In genomic region chr22:20062766-20063083, GRCh38 we compare ENCODE assay signal across 17 cellular contexts. TPM values are rescaled to one million over a fixed set of nuclear protein-coding genes. Genes with fewer than 3 reads are reported as not detected.
DNase-seq lines count a peak whose midpoint lies in the region; ATAC-seq and TF ChIP-seq lines count a peak whose summit lies in the region.
"Had no signal": no experiment of that assay in that cellular context is flagged by ENCODE, and none has a peak within 500 bp of the region (broad histone marks: within the 10 kb centered on the region; RNA-seq: fewer than 3 reads in every experiment).

No MANE protein-coding gene starts in this region.

- H3K27ac ChIP-seq in brain microvascular endothelial cell, result no peak overlapping the region
- H3K27ac ChIP-seq: SJSA1, WERI-Rb-1 had no signal

- TF ChIP-seq CTCF in brain microvascular endothelial cell (IDR thresholded peaks at IDR 0.05; ENCODE audit: low read depth, low read length, missing control alignments), result no peak

- DNase-seq in Caki2 (ENCODE audit: low read depth) (peak; percentile 49), HK-2 (ENCODE audit: unreplicated experiment) (peak; percentile 58), brain microvascular endothelial cell (peak; percentile 29), kidney tubule cell (ENCODE audit: low spot score) (peak; percentile 70), NCI-H2029 treated with DMSO at 0.1 percent for 48 hours (lab: John Stamatoyannopoulos, UW) (no peak), pons (ENCODE audit: low spot score) (no peak)
- DNase-seq: activated CD8-positive, alpha-beta memory T cell treated with anti-CD3 and anti-CD28 coated beads, Interleukin-2, amount 50 U/mL, for 48 hours; amniotic stem cell; GDM1; NCI-H146; NCI-H774; small intestine; WERI-Rb-1 had no signal

- ATAC-seq in GM19351 (IDR thresholded peaks at IDR 0.05; ENCODE audit: unreplicated experiment), result no peak
- ATAC-seq in GM19397 (IDR thresholded peaks at IDR 0.05; ENCODE audit: unreplicated experiment), result no peak
- ATAC-seq: left lobe of liver had no signal

- H3K4me3 ChIP-seq in brain microvascular endothelial cell (ENCODE audit: low read depth, low read length), result no peak overlapping the region
- H3K4me3 ChIP-seq: SJSA1 had no signal

- in situ Hi-C loops in Caki2 (cut with HindIII; ENCODE audit: low pct_unique_long_range_greater_than_20kb, low sequenced_read_pairs), result no loop called here
- in situ Hi-C loops in brain microvascular endothelial cell (cut with HindIII; ENCODE audit: low pct_ligation_motif_present, low sequenced_read_pairs), result no loop called here

- H3K27me3 ChIP-seq in brain microvascular endothelial cell (replicated peaks), result no peaks in the 10 kb centered on the region
- H3K27me3 ChIP-seq: SJSA1 had no signal

- peaks cover 23% of the 10 kb centered on the region for H3K36me3 ChIP-seq in brain microvascular endothelial cell (replicated peaks)
- H3K36me3 ChIP-seq: WERI-Rb-1 had no signal

RNA-seq across cellular contexts. Expression of gene DGCR8, which starts 17.3 kb away (rescaled TPM):
- total RNA-seq in Caki2 (2014; rRNA removed; shearing (Covaris generic); ENCODE audit: low replicate concordance), result 8.8 and 26.8 TPM in 2 replicates

RNA-seq across cellular contexts. Expression of gene TANGO2, which starts 41.8 kb away (rescaled TPM):
- total RNA-seq in Caki2 (2014; rRNA removed; shearing (Covaris generic); ENCODE audit: low replicate concordance), result 26.6 and 55.2 TPM in 2 replicates

RNA-seq across cellular contexts. Expression of gene ARVCF, which starts 46.1 kb away (rescaled TPM):
- 3.6 and 15.2 TPM in 2 replicates for total RNA-seq in Caki2 (2014; rRNA removed; shearing (Covaris generic); ENCODE audit: low replicate concordance)

RNA-seq across cellular contexts. Expression of gene RANBP1, which starts 53.2 kb away (rescaled TPM):
- total RNA-seq in Caki2 (2014; rRNA removed; shearing (Covaris generic); ENCODE audit: low replicate concordance), result 816 and 890 TPM in 2 replicates

RNA-seq across cellular contexts. Expression of gene TRMT2A, which starts 54.3 kb away (rescaled TPM):
- 55.3 and 76.4 TPM in 2 replicates for total RNA-seq in Caki2 (2014; rRNA removed; shearing (Covaris generic); ENCODE audit: low replicate concordance)

Comparison
In these comparisons a context has a peak if more than half of its experiments do, and no peak if none do; other contexts are left out.
1. DNase-seq: peak in Caki2 (single experiment), HK-2 (single experiment), brain microvascular endothelial cell (single experiment) and kidney tubule cell (single experiment); none in NCI-H2029 treated with DMSO at 0.1 percent for 48 hours (single experiment) and pons (single experiment).